Comparison of ENCODE assay signal across 2 cellular contexts in the genomic region with DNA sequence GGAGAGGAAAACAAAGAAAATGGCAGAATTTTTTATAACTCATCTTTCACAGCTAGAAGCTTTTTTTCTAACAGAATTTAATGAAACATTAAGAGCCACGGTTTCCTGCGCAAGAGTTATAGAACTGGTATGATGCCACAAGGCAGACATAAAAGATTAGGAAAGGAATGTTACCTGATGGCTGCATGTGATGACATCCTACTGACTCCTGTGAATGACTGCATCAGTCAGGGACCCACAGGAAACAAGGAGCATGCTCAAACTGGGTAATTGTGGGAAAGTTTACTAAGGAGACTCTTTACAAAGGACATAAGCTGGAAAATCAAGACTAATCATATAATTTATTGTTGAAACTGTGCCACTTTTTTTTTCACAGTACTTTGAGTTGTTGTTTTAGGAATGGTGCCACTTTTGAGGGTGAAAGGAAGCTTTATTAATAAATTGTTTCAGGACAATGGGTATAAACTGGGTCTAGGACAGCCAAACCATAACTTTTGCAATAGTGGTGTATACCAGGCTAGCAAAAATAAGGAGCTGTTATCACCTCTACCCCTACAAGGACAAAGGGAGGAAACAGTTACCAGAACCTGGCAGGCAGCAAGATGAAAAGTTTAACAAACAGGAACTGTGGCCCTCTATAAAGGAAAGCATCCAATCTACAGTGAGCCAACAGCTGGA.
A peak's percentile ranks its signal among the peaks of the same experiment; 100 is the strongest.
TF ChIP-seq lines count a peak whose summit lies in the region.

No MANE protein-coding gene starts in this region.

TF ChIP-seq in GM23338, 12 proteins besides CTCF, POLR2A, EP300 and RAD21:
- TF ChIP-seq CREB1 (CRISPR knock-in tag; IDR thresholded peaks at IDR 0.05; ENCODE audit: low read depth) (peak; percentile 82), ZNF331 (CRISPR knock-in tag; IDR thresholded peaks at IDR 0.05; ENCODE audit: low read depth) (no peak)

TF ChIP-seq in IMR-90, 13 proteins besides CTCF, POLR2A, EP300 and RAD21:
- TF ChIP-seq, protein P1, sequence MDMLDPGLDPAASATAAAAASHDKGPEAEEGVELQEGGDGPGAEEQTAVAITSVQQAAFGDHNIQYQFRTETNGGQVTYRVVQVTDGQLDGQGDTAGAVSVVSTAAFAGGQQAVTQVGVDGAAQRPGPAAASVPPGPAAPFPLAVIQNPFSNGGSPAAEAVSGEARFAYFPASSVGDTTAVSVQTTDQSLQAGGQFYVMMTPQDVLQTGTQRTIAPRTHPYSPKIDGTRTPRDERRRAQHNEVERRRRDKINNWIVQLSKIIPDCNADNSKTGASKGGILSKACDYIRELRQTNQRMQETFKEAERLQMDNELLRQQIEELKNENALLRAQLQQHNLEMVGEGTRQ (IDR thresholded peaks at IDR 0.05; ENCODE audit: low read depth, low read length): no peak
- TF ChIP-seq MAZ (IDR thresholded peaks at IDR 0.05; ENCODE audit: borderline replicate concordance, low read depth, low read length): no peak
- no peak for TF ChIP-seq MAFK (IDR thresholded peaks at IDR 0.05; ENCODE audit: low read depth, low read length)
- no peak for TF ChIP-seq RFX5 (IDR thresholded peaks at IDR 0.05; ENCODE audit: low read depth, low read length)
- TF ChIP-seq CEBPB (IDR thresholded peaks at IDR 0.05; ENCODE audit: low read depth, low read length): no peak
- TF ChIP-seq NFE2L2 (IDR thresholded peaks at IDR 0.05; ENCODE audit: low read depth, low read length): no peak
- TF ChIP-seq CHD1 (IDR thresholded peaks at IDR 0.05; ENCODE audit: low read depth, low read length): no peak
- TF ChIP-seq FOS (IDR thresholded peaks at IDR 0.05; ENCODE audit: low read depth, low read length): no peak
- no peak for TF ChIP-seq MXI1 (IDR thresholded peaks at IDR 0.05; ENCODE audit: borderline replicate concordance, low read depth, low read length)
- TF ChIP-seq, protein P2, sequence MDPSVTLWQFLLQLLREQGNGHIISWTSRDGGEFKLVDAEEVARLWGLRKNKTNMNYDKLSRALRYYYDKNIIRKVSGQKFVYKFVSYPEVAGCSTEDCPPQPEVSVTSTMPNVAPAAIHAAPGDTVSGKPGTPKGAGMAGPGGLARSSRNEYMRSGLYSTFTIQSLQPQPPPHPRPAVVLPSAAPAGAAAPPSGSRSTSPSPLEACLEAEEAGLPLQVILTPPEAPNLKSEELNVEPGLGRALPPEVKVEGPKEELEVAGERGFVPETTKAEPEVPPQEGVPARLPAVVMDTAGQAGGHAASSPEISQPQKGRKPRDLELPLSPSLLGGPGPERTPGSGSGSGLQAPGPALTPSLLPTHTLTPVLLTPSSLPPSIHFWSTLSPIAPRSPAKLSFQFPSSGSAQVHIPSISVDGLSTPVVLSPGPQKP (IDR thresholded peaks at IDR 0.05; ENCODE audit: borderline replicate concordance, low read depth, low read length): no peak
- TF ChIP-seq RCOR1 (IDR thresholded peaks at IDR 0.05; ENCODE audit: insufficient replicate concordance, low read length): no peak
- TF ChIP-seq SMC3 (IDR thresholded peaks at IDR 0.05; ENCODE audit: low read depth, low read length): no peak
- TF ChIP-seq BHLHE40 (IDR thresholded peaks at IDR 0.05; ENCODE audit: low read depth, low read length): no peak
